ENCODE assay signal across 8 cellular contexts in the genomic region with DNA sequence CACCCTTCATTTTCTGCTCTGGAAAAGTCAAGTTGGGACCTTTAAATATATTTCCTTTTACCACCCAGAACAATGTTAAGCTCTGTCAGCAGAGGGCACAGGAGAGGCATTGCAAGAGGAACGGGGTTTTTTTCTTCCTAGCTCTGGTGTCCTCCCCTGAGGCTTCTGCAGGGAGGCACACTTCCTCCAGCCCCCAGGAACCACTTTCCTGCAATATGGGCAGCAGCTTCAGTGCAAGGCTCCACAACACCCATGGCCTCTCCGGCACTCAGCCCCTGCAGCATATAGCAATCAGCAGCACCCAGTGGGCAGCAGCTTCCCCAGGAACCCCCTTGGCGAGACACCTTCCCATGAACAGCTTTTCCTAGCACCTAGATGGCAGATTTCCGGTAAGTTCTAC.
DNase-seq lines count a peak whose midpoint lies in the region; ATAC-seq and TF ChIP-seq lines count a peak whose summit lies in the region.

No MANE protein-coding gene starts in this region.

- no peaks in the 10 kb centered on the region for H3K36me3 Mint-ChIP-seq in activated CD4-positive, alpha-beta T cell treated with anti-CD3 and anti-CD28 coated beads, Interleukin-2, amount 10 ng/mL, durations not matched to agents 7 days and 5 days (ENCODE audit: low read depth)

- H3K4me3 ChIP-seq in SU-DHL-6 (ENCODE audit: insufficient read depth, low read length, poor library complexity, severe bottlenecking) (no peak overlapping the region), iPS DF 6.9 (ENCODE audit: low read length) (no peak overlapping the region)

- H3K27me3 ChIP-seq in SU-DHL-6 (ENCODE audit: low read length), result no peaks in the 10 kb centered on the region
- no peaks in the 10 kb centered on the region for H3K27me3 ChIP-seq in iPS DF 6.9 (ENCODE audit: control insufficient read depth, insufficient read depth, low read length)

- no peaks in the 10 kb centered on the region; the same call in 1 of the 2 replicates for H3K4me1 ChIP-seq in iPS DF 6.9 (ENCODE audit: control insufficient read depth, insufficient read depth, low read length)

- WGBS in iPS DF 6.9 (ENCODE audit: insufficient coverage, insufficient read length), result no CpG with 5 or more reads among the region's 4 CpGs

- H3K27me3 Mint-ChIP-seq in activated CD4-positive, alpha-beta T cell treated with anti-CD3 and anti-CD28 coated beads, Interleukin-2, amount 10 ng/mL, durations not matched to agents 7 days and 5 days, result no peaks in the 10 kb centered on the region

- H3K9me2 ChIP-seq in SU-DHL-6 (replicated peaks; ENCODE audit: insufficient read depth, low read length), result no peaks in the 10 kb centered on the region

- H3K27ac ChIP-seq in SU-DHL-6 (ENCODE audit: low read depth, low read length), result no peak overlapping the region
- H3K27ac ChIP-seq in iPS DF 6.9 (ENCODE audit: low read length), result no peak overlapping the region

- H3K4me3 Mint-ChIP-seq in activated CD4-positive, alpha-beta T cell treated with anti-CD3 and anti-CD28 coated beads, Interleukin-2, amount 10 ng/mL, durations not matched to agents 7 days and 5 days, result no peak overlapping the region

- H3K9me3 ChIP-seq in SU-DHL-6 (ENCODE audit: insufficient read depth, low read length) (no peaks in the 10 kb centered on the region), iPS DF 6.9 (ENCODE audit: control insufficient read depth, insufficient read depth, low read length) (no peaks in the 10 kb centered on the region)

- peak; percentile 58 for TF ChIP-seq CTCF in SU-DHL-6 (IDR thresholded peaks at IDR 0.05; ENCODE audit: insufficient read depth, low read length, poor library complexity, severe bottlenecking)

- no peaks in the 10 kb centered on the region for H3K79me2 ChIP-seq in SU-DHL-6 (ENCODE audit: insufficient read depth, low read length)

- H3F3A ChIP-seq in SU-DHL-6 (ENCODE audit: insufficient read depth), result no peaks in the 10 kb centered on the region

- H4K20me1 ChIP-seq in SU-DHL-6 (ENCODE audit: low read depth, low read length), result no peaks in the 10 kb centered on the region

- POLR2A ChIA-PET in activated CD4-positive, alpha-beta T cell treated with anti-CD3 and anti-CD28 coated beads, Interleukin-2, amount 10 ng/mL, durations not matched to agents 7 days and 5 days (lab: Charles Lee), result no interaction called here

- no peaks in the 10 kb centered on the region for H3K4me1 Mint-ChIP-seq in activated CD4-positive, alpha-beta T cell treated with anti-CD3 and anti-CD28 coated beads, Interleukin-2, amount 10 ng/mL, durations not matched to agents 7 days and 5 days

- CTCF ChIA-PET in activated CD4-positive, alpha-beta T cell treated with anti-CD3 and anti-CD28 coated beads, Interleukin-2, amount 10 ng/mL, durations not matched to agents 7 days and 5 days (lab: Charles Lee), result interaction anchor here (0.6 to 2.0 kb wide), 2 partner anchors 61 to 343 kb away, joined by 3 to 4 read pairs; no protein-coding TSS in a partner anchor

- H2AFZ ChIP-seq in SU-DHL-6 (ENCODE audit: low read depth, low read length, severe bottlenecking), result no peak overlapping the region

- no peak overlapping the region for H3K4me2 ChIP-seq in SU-DHL-6 (ENCODE audit: low read depth, low read length, poor library complexity, severe bottlenecking)

- ATAC-seq in HG02798 (IDR thresholded peaks at IDR 0.05; ENCODE audit: poor library complexity, unreplicated experiment) (peak; percentile 62), GM18909 (IDR thresholded peaks at IDR 0.05; ENCODE audit: poor library complexity, unreplicated experiment) (no peak)

- H3K36me3 ChIP-seq in SU-DHL-6 (ENCODE audit: low read length) (no peaks in the 10 kb centered on the region), iPS DF 6.9 (ENCODE audit: control insufficient read depth, insufficient read depth, low read length) (no peaks in the 10 kb centered on the region)

- DNase-seq in activated CD4-positive, alpha-beta T cell treated with anti-CD3 and anti-CD28 coated beads, Interleukin-2, amount 10 ng/mL, durations not matched to agents 7 days and 5 days, result peak; percentile 49
- no peak for DNase-seq in activated CD4-positive, alpha-beta T cell treated with anti-CD3 and anti-CD28 coated beads for 1 hour
- DNase-seq in iPS DF 6.9 (ENCODE audit: low read depth, low spot score), result peak; percentile 25
- DNase-seq in NCI-H1436 treated with DMSO at 0.1 percent for 48 hours (lab: John Stamatoyannopoulos, UW), result no peak
- DNase-seq in Ammon's horn (ENCODE audit: low spot score), result no peak

- H3K9ac ChIP-seq in SU-DHL-6 (ENCODE audit: low read length), result no peak overlapping the region

- H3K9me3 Mint-ChIP-seq in activated CD4-positive, alpha-beta T cell treated with anti-CD3 and anti-CD28 coated beads, Interleukin-2, amount 10 ng/mL, durations not matched to agents 7 days and 5 days, result no peaks in the 10 kb centered on the region

- H3K27ac Mint-ChIP-seq in activated CD4-positive, alpha-beta T cell treated with anti-CD3 and anti-CD28 coated beads, Interleukin-2, amount 10 ng/mL, durations not matched to agents 7 days and 5 days, result no peak overlapping the region

Comparison
In these comparisons a context has a peak if more than half of its experiments do, and no peak if none do; other contexts are left out.
1. DNase-seq: peak in activated CD4-positive, alpha-beta T cell treated with anti-CD3 and anti-CD28 coated beads, Interleukin-2, amount 10 ng/mL, durations not matched to agents 7 days and 5 days (single experiment) and iPS DF 6.9 (single experiment); none in activated CD4-positive, alpha-beta T cell treated with anti-CD3 and anti-CD28 coated beads for 1 hour (single experiment), NCI-H1436 treated with DMSO at 0.1 percent for 48 hours (single experiment) and Ammon's horn (single experiment).